In genomic region chr7:98733036-98733435, GRCh38 we compare ENCODE assay signal across 9 cellular contexts.
DNase-seq lines count a peak whose midpoint lies in the region; ATAC-seq and TF ChIP-seq lines count a peak whose summit lies in the region.
"Had no signal": no experiment of that assay in that cellular context is flagged by ENCODE, and none has a peak within 500 bp of the region (broad histone marks: within the 10 kb centered on the region; RNA-seq: fewer than 3 reads in every experiment).

No MANE protein-coding gene starts in this region.

- H3K27ac ChIP-seq in RWPE1 (no peak overlapping the region), vagina (no peak overlapping the region), uterus (no peak overlapping the region)
- H3K27ac ChIP-seq: skin epidermis had no signal

- in situ Hi-C loops in G401 (cut with HindIII; ENCODE audit: low sequenced_read_pairs), result no loop called here

- H3K27me3 ChIP-seq in vagina (no peaks in the 10 kb centered on the region), uterus (no peaks in the 10 kb centered on the region)

- peak; percentile 45 for ATAC-seq in HG03280 (IDR thresholded peaks at IDR 0.05; ENCODE audit: unreplicated experiment)
- no peak for ATAC-seq in HG03045 (IDR thresholded peaks at IDR 0.05; ENCODE audit: unreplicated experiment)

- TF ChIP-seq POLR2A in vagina (IDR thresholded peaks at IDR 0.05) (no peak), uterus (IDR thresholded peaks at IDR 0.05) (no peak)

- peak; percentile 49 for TF ChIP-seq CTCF in RWPE1 (conservative IDR thresholded peaks at IDR 0.05; ENCODE audit: low read depth)
- peak; percentile 56 for TF ChIP-seq CTCF in cardiac fibroblast (IDR thresholded peaks at IDR 0.05; ENCODE audit: low read depth, low read length)
- TF ChIP-seq CTCF in progenitor cell of endocrine pancreas (IDR thresholded peaks at IDR 0.05; ENCODE audit: unreplicated experiment), result peak; percentile 46
- no peak for TF ChIP-seq CTCF in vagina (IDR thresholded peaks at IDR 0.05)
- no peak for TF ChIP-seq CTCF in uterus (IDR thresholded peaks at IDR 0.05)

- no peaks in the 10 kb centered on the region for H3K36me3 ChIP-seq in vagina
- H3K36me3 ChIP-seq in uterus, result no peaks in the 10 kb centered on the region

- peak; percentile 2 for DNase-seq in G401 (ENCODE audit: low spot score)
- DNase-seq in RWPE1 (ENCODE audit: low spot score), result peak; percentile 63
- DNase-seq in cardiac fibroblast (ENCODE audit: low read depth in 2 of 2), result peak; percentile 20 to 47
- no peak for DNase-seq in progenitor cell of endocrine pancreas (ENCODE audit: low spot score, unreplicated experiment)
- no peak for DNase-seq in vagina (ENCODE audit: extremely low spot score in 2 of 2)
- DNase-seq in uterus, result no peak

- no peak overlapping the region for H3K27ac Mint-ChIP-seq in progenitor cell of endocrine pancreas

- CTCF ChIA-PET in RWPE1 (lab: Yijun Ruan, JAX), result interaction anchor here (1.8 kb wide), 1 partner anchor 13 kb away, joined by 7 read pairs; no protein-coding TSS in a partner anchor

- POLR2A ChIA-PET in RWPE1 (lab: Yijun Ruan, JAX; ENCODE audit: low non-redundant PET), result no interaction called here

- no peaks in the 10 kb centered on the region for H3K36me3 Mint-ChIP-seq in progenitor cell of endocrine pancreas (ENCODE audit: insufficient read depth)

- H3K27me3 Mint-ChIP-seq in progenitor cell of endocrine pancreas, result peaks cover 13% of the 10 kb centered on the region

- intact Hi-C loops in vagina (cut with DNase I) (no loop called here), uterus (cut with DNase I; ENCODE audit: low total_unique reads) (no loop called here)

- H3K4me3 ChIP-seq in cardiac fibroblast (replicated peaks in 1 of 2; ENCODE audit: low read depth in 2 of 2, low read length in 2 of 2) (no peak overlapping the region), vagina (no peak overlapping the region), uterus (no peak overlapping the region)
- H3K4me3 ChIP-seq: skin epidermis had no signal

- peaks cover 6% of the 10 kb centered on the region for H3K9me3 Mint-ChIP-seq in progenitor cell of endocrine pancreas (ENCODE audit: low read depth)

- H3K4me3 Mint-ChIP-seq in progenitor cell of endocrine pancreas (ENCODE audit: low read depth), result no peak overlapping the region

- H3K4me1 Mint-ChIP-seq in progenitor cell of endocrine pancreas (ENCODE audit: low read depth), result no peaks in the 10 kb centered on the region

- H3K9me3 ChIP-seq in vagina (no peaks in the 10 kb centered on the region), uterus (no peaks in the 10 kb centered on the region)

- H3K4me1 ChIP-seq in vagina (no peaks in the 10 kb centered on the region), uterus (no peaks in the 10 kb centered on the region)

Comparison
In these comparisons a context has a peak if more than half of its experiments do, and no peak if none do; other contexts are left out.
1. DNase-seq: peak in G401 (single experiment), RWPE1 (single experiment) and cardiac fibroblast (2 of 2); none in progenitor cell of endocrine pancreas (single experiment), vagina (0 of 2) and uterus (0 of 2).
2. CTCF ChIP-seq: peak in RWPE1 (single experiment), cardiac fibroblast (single experiment) and progenitor cell of endocrine pancreas (single experiment); none in vagina (0 of 3) and uterus (0 of 4).